ENCODE assay signal across 8 cellular contexts in the genomic region with DNA sequence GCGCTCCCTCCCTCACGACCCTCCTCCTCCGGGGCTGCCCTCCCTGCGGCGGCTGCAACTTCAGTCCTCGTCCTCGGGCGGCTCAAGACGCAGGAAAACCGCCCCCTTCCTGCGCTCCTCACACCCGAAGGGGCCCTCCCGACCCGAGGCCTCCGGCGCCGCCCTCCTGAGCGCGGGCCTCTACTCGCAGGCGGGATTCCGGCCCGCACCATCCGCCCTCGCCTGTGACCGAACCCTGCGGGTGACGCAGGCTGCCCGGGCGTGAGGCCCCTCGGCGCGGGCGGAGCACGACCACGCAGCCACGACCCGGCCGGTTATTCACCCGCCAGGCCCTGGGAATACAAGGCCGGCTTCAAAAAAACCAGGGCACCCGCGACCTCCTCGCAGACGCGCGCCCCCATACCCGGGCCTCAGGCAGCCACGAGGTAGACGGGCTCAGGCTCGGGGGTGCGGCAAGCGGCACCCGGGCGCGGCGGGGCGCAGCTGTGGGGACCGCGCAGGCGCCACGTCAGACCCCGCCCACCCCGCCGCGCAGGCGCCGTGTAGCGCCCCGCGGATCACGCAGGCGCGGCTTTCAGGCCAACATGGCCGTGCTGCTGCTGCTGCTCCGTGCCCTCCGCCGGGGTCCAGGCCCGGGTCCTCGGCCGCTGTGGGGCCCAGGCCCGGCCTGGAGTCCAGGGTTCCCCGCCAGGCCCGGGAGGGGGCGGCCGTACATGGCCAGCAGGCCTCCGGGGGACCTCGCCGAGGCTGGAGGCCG. TPM values are rescaled to one million over a fixed set of nuclear protein-coding genes. Genes with fewer than 3 reads are reported as not detected.
DNase-seq lines count a peak whose midpoint lies in the region; ATAC-seq and TF ChIP-seq lines count a peak whose summit lies in the region.

A gene (plus strand): TSS at position 570 of the 757 bp plus-strand sequence. CDS start 15 bp downstream, at position 585.

- H3K27me3 ChIP-seq in Panc1 (ENCODE audit: control insufficient read depth, insufficient read depth, low read length): no peaks in the 10 kb centered on the region
- H3K27me3 ChIP-seq in muscle layer of duodenum (ENCODE audit: low read depth, low read length): no peaks in the 10 kb centered on the region

- peak within 1 kb of the TSS; percentile 98 for H3K27ac Mint-ChIP-seq in activated T-cell treated with anti-CD3 and anti-CD28 coated beads, Interleukin-2, amount 50 U/mL, for 24 hours

- H3K27me3 Mint-ChIP-seq in activated T-cell treated with anti-CD3 and anti-CD28 coated beads, Interleukin-2, amount 50 U/mL, for 24 hours: no peaks in the 10 kb centered on the region

- peak; percentile 63 for DNase-seq in DMS114 treated with DMSO at 0.1 percent for 48 hours (lab: John Stamatoyannopoulos, UW; ENCODE audit: unreplicated experiment)
- peak; percentile 97 for DNase-seq in HuH-7 (ENCODE audit: low spot score)
- DNase-seq in Panc1 (ENCODE audit: low read depth, low spot score): no peak
- peak; percentile 97 for DNase-seq in activated T-cell treated with anti-CD3 and anti-CD28 coated beads, Interleukin-2, amount 50 U/mL, for 24 hours
- DNase-seq in stimulated activated CD8-positive, alpha-beta memory T cell treated with anti-CD3 and anti-CD28 coated beads, Interleukin-7, amount 100 ng/mL, for 24 hours (ENCODE audit: low read depth): peak; percentile 74

- H3K4me1 Mint-ChIP-seq in activated T-cell treated with anti-CD3 and anti-CD28 coated beads, Interleukin-2, amount 50 U/mL, for 24 hours (ENCODE audit: low read depth): peaks cover 39% of the 10 kb centered on the region

- H3K4me1 ChIP-seq in Panc1 (ENCODE audit: control insufficient read depth, insufficient read depth, low read length) (peaks cover 28% of the 10 kb centered on the region), muscle layer of duodenum (ENCODE audit: control insufficient read depth in 1 of 2, insufficient read depth in 2 of 2, low read length in 2 of 2) (peaks cover 13 to 31% of the 10 kb centered on the region in 2 donors)

- POLR2A ChIA-PET in Panc1 (lab: Charles Lee): interaction anchor here (0.5 to 0.7 kb wide), 2 partner anchors 17 to 185 kb away, joined by 3 read pairs; no protein-coding TSS in a partner anchor

- no TSS peak for BruUV-seq in Panc1 (replicated peaks; lab: Mats Ljungman, UMichigan)

- H3K36me3 ChIP-seq in Panc1 (ENCODE audit: control insufficient read depth, insufficient read depth, low read length): peaks cover 19% of the 10 kb centered on the region
- H3K36me3 ChIP-seq in muscle layer of duodenum (ENCODE audit: control insufficient read depth in 1 of 2, insufficient read depth in 2 of 2, low read length in 2 of 2): peaks cover 10 to 30% of the 10 kb centered on the region in 2 donors

- intact Hi-C loops in Panc1 (cut with micrococcal nuclease; ENCODE audit: unreplicated experiment): loop anchor here (10.0 kb wide), 1 partner anchor 173 kb away; no protein-coding TSS in a partner anchor

- H3K4me3 ChIP-seq in Panc1 (ENCODE audit: low read depth in 2 of 2, low read length in 2 of 2) (peak within 1 kb of the TSS; percentile 81 to 84), muscle layer of duodenum (ENCODE audit: low read depth in 1 of 2, low read length in 2 of 2) (peak within 1 kb of the TSS; percentile 91 to 94)

- H3K36me3 Mint-ChIP-seq in activated T-cell treated with anti-CD3 and anti-CD28 coated beads, Interleukin-2, amount 50 U/mL, for 24 hours (ENCODE audit: low read depth): peaks cover 30% of the 10 kb centered on the region

- H3K9me3 ChIP-seq in Panc1 (ENCODE audit: control insufficient read depth, insufficient read depth, low read depth, low read length) (no peaks in the 10 kb centered on the region), muscle layer of duodenum (ENCODE audit: control insufficient read depth in 1 of 2, low read length in 2 of 2) (no peaks in the 10 kb centered on the region)

- H3K27ac ChIP-seq in Panc1 (ENCODE audit: low read length) (peak within 1 kb of the TSS; percentile 95), muscle layer of duodenum (ENCODE audit: low read length) (peak within 1 kb of the TSS; percentile 79)

- CTCF ChIA-PET in Panc1 (lab: Charles Lee): interaction anchor here (0.7 kb wide), 1 partner anchor 125 kb away, joined by 6 read pairs; no protein-coding TSS in a partner anchor

- no peak for TF ChIP-seq CTCF in Panc1 (IDR thresholded peaks at IDR 0.05)

- peak within 1 kb of the TSS; percentile 94 for H3K4me3 Mint-ChIP-seq in activated T-cell treated with anti-CD3 and anti-CD28 coated beads, Interleukin-2, amount 50 U/mL, for 24 hours

- ATAC-seq in GM21515 (IDR thresholded peaks at IDR 0.05; ENCODE audit: unreplicated experiment): peak; percentile 70
- ATAC-seq in Panc1: peak; percentile 82
- peak; percentile 93 for ATAC-seq in esophagus mucosa

- in situ Hi-C loops in Panc1 (cut with HindIII; ENCODE audit: low pct_unique_long_range_greater_than_20kb, low sequenced_read_pairs): no loop called here

- no peaks in the 10 kb centered on the region for H3K9me3 Mint-ChIP-seq in activated T-cell treated with anti-CD3 and anti-CD28 coated beads, Interleukin-2, amount 50 U/mL, for 24 hours

RNA-seq across cellular contexts. Expression of the gene that starts here (rescaled TPM):
- total RNA-seq in Panc1 (2021; ENCODE audit: unreplicated experiment) (118 TPM), esophagus mucosa (48.0 TPM)
- 86.1 TPM for polyA plus RNA-seq in Panc1 (2012; ENCODE audit: insufficient read length)
